In the genomic region with DNA sequence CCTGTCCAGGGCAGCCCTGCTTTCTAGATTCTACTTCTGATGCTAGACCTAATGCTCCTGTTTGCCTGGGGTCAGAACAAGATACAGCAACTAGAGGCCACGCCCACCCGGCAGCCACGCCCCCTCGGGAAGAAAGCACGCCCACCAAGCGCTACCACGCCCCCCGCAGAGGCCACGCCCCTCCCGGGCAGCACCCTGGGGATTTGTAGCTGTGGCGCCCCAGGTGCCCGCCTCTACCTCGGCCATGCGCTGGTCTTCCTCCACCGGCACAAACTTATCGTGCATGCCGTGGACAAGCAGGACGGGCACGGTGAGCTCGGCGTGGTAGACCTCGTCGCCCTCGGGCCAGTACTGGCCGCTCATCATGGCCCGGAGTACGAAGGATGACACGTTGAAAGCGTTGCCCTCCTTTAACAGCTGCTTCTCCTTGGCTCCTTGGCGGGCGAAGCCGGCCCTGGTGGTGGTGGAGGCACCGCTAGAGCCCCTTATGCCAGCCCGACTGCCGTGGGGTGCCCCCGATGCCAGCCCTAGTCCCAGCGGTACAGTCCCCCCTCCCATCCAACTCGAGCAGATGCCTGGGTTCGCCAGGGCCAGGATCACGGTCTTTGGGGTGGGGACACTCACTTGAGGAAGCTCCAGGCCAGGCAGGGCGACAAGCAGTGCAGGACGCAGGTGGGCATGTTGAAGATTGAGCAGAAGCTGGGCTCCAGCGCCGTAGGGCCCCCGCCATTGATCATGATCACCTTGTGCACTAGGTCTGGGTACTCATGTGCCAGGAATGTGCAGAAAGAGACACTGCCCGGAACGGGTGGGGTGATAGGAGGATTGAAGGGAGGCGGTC, we compare ENCODE assay signal across 1 cellular context.
TF ChIP-seq lines count a peak whose summit lies in the region.

No MANE protein-coding gene starts in this region.

TF ChIP-seq in endothelial cell of umbilical vein, 7 proteins besides CTCF, POLR2A, EP300 and RAD21:
- TF ChIP-seq EZH2 (IDR thresholded peaks at IDR 0.05; ENCODE audit: borderline replicate concordance, low read depth, low read length, severe bottlenecking) (no peak), MYC (IDR thresholded peaks at IDR 0.05; ENCODE audit: low read depth, low read length) (no peak)
